20 cellular contexts compared by ENCODE assay signal in genomic region chr15:99508807-99509311, GRCh38. TPM values are rescaled to one million over a fixed set of nuclear protein-coding genes. Genes with fewer than 3 reads are reported as not detected.
DNase-seq lines count a peak whose midpoint lies in the region; ATAC-seq, FAIRE-seq and TF ChIP-seq lines count a peak whose summit lies in the region.
"Had no signal": no experiment of that assay in that cellular context is flagged by ENCODE, and none has a peak within 500 bp of the region (broad histone marks: within the 10 kb centered on the region; RNA-seq: fewer than 3 reads in every experiment).

No MANE protein-coding gene starts in this region.

- H4K20me1 ChIP-seq in BLaER1 (no peaks in the 10 kb centered on the region), GM12878 (ENCODE audit: control insufficient read depth, insufficient read depth) (no peaks in the 10 kb centered on the region)

- CTCF ChIA-PET in GM12878 (lab: Yijun Ruan, JAX): interaction anchor here (1.1 kb wide), 1 partner anchor 195 kb away, joined by 3 read pairs; no protein-coding TSS in a partner anchor

- peak overlapping the region; percentile 87 for H3K4me2 ChIP-seq in BLaER1
- H3K4me2 ChIP-seq in GM12878 (ENCODE audit: control insufficient read depth, insufficient read depth): peak overlapping the region; percentile 74
- H3K4me2 ChIP-seq: GM23338, SK-N-SH had no signal

- no peak for FAIRE-seq in GM12878 (lab: Jason Lieb, UNC)
- FAIRE-seq: pancreas had no signal

- H3K9ac ChIP-seq in BLaER1 (peak overlapping the region; percentile 90), GM12878 (ENCODE audit: control insufficient read depth, insufficient read depth, low read length) (peak overlapping the region; percentile 32; the same call in 1 of the 2 replicates)
- H3K9ac ChIP-seq: SK-N-SH had no signal

- in situ Hi-C loops in GM12878 (cut with MboI): loop anchor here (25.0 kb wide), 1 partner anchor 1428 kb away; no protein-coding TSS in a partner anchor
- in situ Hi-C loops in gastrocnemius medialis (cut with MboI; ENCODE audit: low sequenced_read_pairs in 4 of 4): no loop called here

- H3K4me1 ChIP-seq in BLaER1 (peaks cover 91% of the 10 kb centered on the region), GM12878 (ENCODE audit: control insufficient read depth, insufficient read depth, low read length) (peaks cover 88% of the 10 kb centered on the region), gastrocnemius medialis (peaks cover 62 to 73% of the 10 kb centered on the region in 2 donors)

- RAD21 ChIA-PET in GM12878 (lab: Charles Lee; ENCODE audit: unreplicated experiment): no interaction called here

- H3K36me3 ChIP-seq in BLaER1 (no peaks in the 10 kb centered on the region), GM12878 (ENCODE audit: control insufficient read depth in 2 of 2, insufficient read depth in 2 of 2, low read length in 1 of 2) (no peaks in the 10 kb centered on the region), gastrocnemius medialis (no peaks in the 10 kb centered on the region)
- H3K36me3 ChIP-seq: cardiac muscle cell, pancreas, tibial artery had no signal

- TF ChIP-seq CTCF in GM12878 (IDR thresholded peaks at IDR 0.05 in 2 of 3, conservative IDR thresholded peaks at IDR 0.05 in 1 of 3; ENCODE audit: control insufficient read depth in 2 of 3, extremely low read depth in 1 of 3, insufficient read depth in 1 of 3, low read depth in 3 of 3, low read length in 3 of 3): no peak
- no peak for TF ChIP-seq CTCF in gastrocnemius medialis (IDR thresholded peaks at IDR 0.05 in 4 of 5, conservative IDR thresholded peaks at IDR 0.05 in 1 of 5)

- H3K79me2 ChIP-seq in GM12878 (ENCODE audit: control insufficient read depth, insufficient read depth, low read length): peaks cover 3% of the 10 kb centered on the region

- no peak for TF ChIP-seq EP300 in GM12878 (IDR thresholded peaks at IDR 0.05; ENCODE audit: borderline replicate concordance in 1 of 2, control insufficient read depth in 1 of 2, low read depth in 2 of 2, low read length in 2 of 2)

- no peak for TF ChIP-seq RAD21 in GM12878 (IDR thresholded peaks at IDR 0.05; ENCODE audit: insufficient read depth, low read depth, low read length)

- peak; percentile 14 for ATAC-seq in GM21576 (IDR thresholded peaks at IDR 0.05; ENCODE audit: unreplicated experiment)
- ATAC-seq in GM12878: no peak
- no peak for ATAC-seq in gastrocnemius medialis
- no peak for ATAC-seq in GM19023 (IDR thresholded peaks at IDR 0.05; ENCODE audit: unreplicated experiment)
- ATAC-seq in HG03175 (IDR thresholded peaks at IDR 0.05; ENCODE audit: unreplicated experiment): no peak
- ATAC-seq: activated T-cell treated with anti-CD3 and anti-CD28 coated beads, Interleukin-2, amount 50 U/mL, for 72 hours; GM23338 had no signal

- DNase-seq in GM12878 (ENCODE audit: low read depth, low spot score): no peak
- DNase-seq in gastrocnemius medialis: no peak
- DNase-seq in T-helper 9 cell: no peak
- no peak for DNase-seq in stimulated activated naive CD4-positive, alpha-beta T cell treated with Interleukin-2 at 50 U/mL for 16 hours (lab: John Stamatoyannopoulos, UW)
- DNase-seq: activated CD4-positive, alpha-beta T cell treated with anti-CD3 and anti-CD28 coated beads, Interleukin-2, amount 50 U/mL, for 48 hours; activated naive CD8-positive, alpha-beta T cell treated with anti-CD3 and anti-CD28 coated beads, Interleukin-2, amount 10 ng/mL, durations not matched to agents 7 days and 5 days; activated T-cell treated with anti-CD3 and anti-CD28 coated beads, Interleukin-2, amount 50 U/mL, for 72 hours; DMS 273 treated with DMSO at 0.1 percent for 48 hours; effector memory CD4-positive, alpha-beta T cell; mucosa of descending colon; NCI-H1105 treated with DMSO at 0.1 percent for 48 hours; SK-N-SH had no signal

- H3K9me3 ChIP-seq in BLaER1 (peaks cover 9% of the 10 kb centered on the region), GM12878 (replicated peaks; ENCODE audit: control insufficient read depth, insufficient read depth, low read length) (peaks cover 7% of the 10 kb centered on the region; the same call in 2 of the 3 replicates), gastrocnemius medialis (no peaks in the 10 kb centered on the region)
- H3K9me3 ChIP-seq: mucosa of descending colon, pancreas, SK-N-SH, tibial artery had no signal

- no TSS peak for BruUV-seq in GM12878 (replicated peaks; lab: Mats Ljungman, UMichigan)

- H3K27ac ChIP-seq in BLaER1: peak overlapping the region; percentile 97
- peak overlapping the region; percentile 74 for H3K27ac ChIP-seq in GM12878 (ENCODE audit: control insufficient read depth, insufficient read depth)
- peak overlapping the region; percentile 91 to 94 (median 92) for H3K27ac ChIP-seq in gastrocnemius medialis
- H3K27ac ChIP-seq: cardiac muscle cell had no signal

- peak overlapping the region; percentile 53 for H2AFZ ChIP-seq in GM12878 (ENCODE audit: control insufficient read depth, low read depth, low read length)

- no peaks in the 10 kb centered on the region for H3K27me3 ChIP-seq in BLaER1
- no peaks in the 10 kb centered on the region for H3K27me3 ChIP-seq in GM12878 (replicated peaks in 1 of 2; ENCODE audit: control insufficient read depth in 2 of 2, insufficient read depth in 2 of 2, low read length in 1 of 2)
- H3K27me3 ChIP-seq in gastrocnemius medialis: no peaks in the 10 kb centered on the region
- H3K27me3 ChIP-seq: cardiac muscle cell, pancreas, tibial artery had no signal

- POLR2A ChIA-PET in GM12878 (lab: Charles Lee): no interaction called here

- WGBS in GM12878 (ENCODE audit: insufficient coverage, insufficient replicate concordance, low lambda C conversion rate, missing lambda C conversion rate): 16% methylated on average over 4 of the region's 4 CpGs

- intact Hi-C loops in GM12878 (cut with micrococcal nuclease; ENCODE audit: unreplicated experiment) (no loop called here), gastrocnemius medialis (cut with DNase I; ENCODE audit: low total_unique reads) (loop anchor here (1.0 to 10.0 kb wide), 3 partner anchors 35 to 56 kb away; partner anchors contain the start of gene MEF2A)

- no peak for TF ChIP-seq POLR2A in GM12878 (IDR thresholded peaks at IDR 0.05; ENCODE audit: low read depth, low read length)
- no peak for TF ChIP-seq POLR2A in gastrocnemius medialis (IDR thresholded peaks at IDR 0.05)

- peak overlapping the region; percentile 60 for H3K4me3 ChIP-seq in BLaER1
- no peak overlapping the region for H3K4me3 ChIP-seq in GM12878
- no peak overlapping the region for H3K4me3 ChIP-seq in gastrocnemius medialis
- H3K4me3 ChIP-seq: cardiac muscle cell, GM23338, mucosa of descending colon, pancreas had no signal

- SMC1A ChIA-PET in GM12878 (lab: Charles Lee; ENCODE audit: uncharacterized antibody, unreplicated experiment): no interaction called here

TF ChIP-seq in GM12878, 131 proteins besides CTCF, POLR2A, EP300 and RAD21 (continues in another document):
- no peak for TF ChIP-seq KDM1A (IDR thresholded peaks at IDR 0.05; ENCODE audit: borderline replicate concordance)
- no peak for TF ChIP-seq ZNF274 (IDR thresholded peaks at IDR 0.05; ENCODE audit: insufficient read depth, insufficient read length)
- peak; percentile 30 for TF ChIP-seq SP1 (IDR thresholded peaks at IDR 0.05; ENCODE audit: low read depth, low read length)
- TF ChIP-seq MAX (IDR thresholded peaks at IDR 0.05; ENCODE audit: low read depth, low read length): peak; percentile 28; the same call in 1 of the 2 replicates
- TF ChIP-seq FOS (IDR thresholded peaks at IDR 0.05; ENCODE audit: borderline replicate concordance, extremely low read depth, insufficient read length): peak; percentile 37
- TF ChIP-seq ATF3 (IDR thresholded peaks at IDR 0.05; ENCODE audit: borderline replicate concordance, extremely low read depth, low read depth, low read length): peak; percentile 10; the same call in 1 of the 2 replicates
- TF ChIP-seq USF1 (IDR thresholded peaks at IDR 0.05; ENCODE audit: borderline replicate concordance, extremely low read length, insufficient read depth, low read depth, low read length): peak; percentile 88

RNA-seq across cellular contexts. Expression of gene MEF2A, which starts 56.9 kb away (rescaled TPM):
- 105 and 111 TPM in 2 replicates for total RNA-seq in GM12878 (2013; cell fraction: nucleolus; rRNA removed)
- total RNA-seq in GM12878 (2014; rRNA removed) (35.1 and 39.5 TPM in 2 replicates), GM12878 (2014; rRNA removed; fragmentation: Illumina TruSeq; extraction: Trizol) (36.6 and 38.5 TPM in 2 replicates), GM12878 (2021) (41.0 and 46.7 TPM in 2 replicates), gastrocnemius medialis (100 to 1,000 TPM in 2 of 4 donors, 10 to 100 TPM in 2; 66.9 to 128 (median 107) TPM)
- polyA plus RNA-seq in GM12878 (2011; ENCODE audit: low read depth): 12.7 TPM
- polyA plus RNA-seq in GM12878 (2011; rRNA removed) (43.2 and 50.5 TPM in 2 replicates), GM12878 (2014; fragmentation: Illumina TruSeq; extraction: Trizol) (38.9 and 49.5 TPM in 2 replicates), GM12878 (2014; fragmentation: Nextera tagmentation; extraction: Ambion mirVana) (1 to 10 TPM; 7.2 to 7.9 TPM), GM12878 (2014; rRNA removed) (37.1 and 45.7 TPM in 2 replicates), GM12878 (2016; fragmentation: Nextera tagmentation; extraction: Ambion mirVana) (10 to 100 TPM; 30.2 to 33.3 TPM)
- 23.1 and 23.5 TPM in 2 replicates for polyA plus RNA-seq in GM12878 (2011; cell fraction: cytosol; rRNA removed)
- 65.2 and 65.9 TPM in 2 replicates for polyA plus RNA-seq in GM12878 (2011; cell fraction: nucleus; rRNA removed)
- 21.1 and 27.5 TPM in 2 replicates for polyA plus RNA-seq in GM12878 (2012)
- polyA minus RNA-seq in GM12878 (2011; rRNA and poly(A)+ RNA removed): 48.6 and 49.4 TPM in 2 replicates
- polyA minus RNA-seq in GM12878 (2011; cell fraction: cytosol; rRNA and poly(A)+ RNA removed): 14.4 and 17.7 TPM in 2 replicates
- polyA minus RNA-seq in GM12878 (2011; cell fraction: nucleus; rRNA and poly(A)+ RNA removed): 45.7 and 69.9 TPM in 2 replicates
